1 cellular context compared by ENCODE assay signal in genomic region chr4:188053302-188053701, GRCh38.
TF ChIP-seq lines count a peak whose summit lies in the region.

No MANE protein-coding gene starts in this region.

TF ChIP-seq in WTC11, 78 proteins besides CTCF, POLR2A, EP300 and RAD21 (continued from another document):
- no peak for TF ChIP-seq ZMAT4 (CRISPR knock-in tag; IDR thresholded peaks at IDR 0.05)
